ENCODE assay signal across 23 cellular contexts in the genomic region with DNA sequence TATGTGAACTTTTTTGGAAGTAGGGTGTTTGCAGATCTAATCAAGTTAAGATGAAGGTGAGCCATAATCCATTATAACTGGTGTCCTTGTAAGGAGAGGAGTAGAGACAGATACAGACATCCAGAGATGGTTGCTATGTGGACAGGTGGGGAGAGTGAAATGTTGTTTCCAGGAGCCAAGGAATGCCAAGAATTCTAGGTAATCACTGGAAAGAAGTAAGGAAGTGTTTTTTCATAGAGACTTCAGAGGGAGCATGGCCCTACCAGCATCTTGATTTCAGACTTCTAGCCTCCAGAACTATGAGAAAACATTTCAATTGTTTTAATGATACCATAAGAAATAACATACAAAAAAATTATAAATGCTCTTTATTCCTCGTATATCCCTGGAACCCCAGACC.
"Had no signal": no experiment of that assay in that cellular context is flagged by ENCODE, and none has a peak within 500 bp of the region (broad histone marks: within the 10 kb centered on the region; RNA-seq: fewer than 3 reads in every experiment).

No MANE protein-coding gene starts in this region.

- H3K27me3 Mint-ChIP-seq: activated naive CD4-positive, alpha-beta T cell treated with anti-CD3 and anti-CD28 coated beads, Interleukin-2, amount 50 U/mL, for 24 hours had no signal

- H3K4me3 Mint-ChIP-seq: activated CD8-positive, alpha-beta T cell treated with anti-CD3 and anti-CD28 coated beads, Interleukin-2, amount 10 ng/mL, durations not matched to agents 7 days and 5 days; activated naive CD4-positive, alpha-beta T cell treated with anti-CD3 and anti-CD28 coated beads, Interleukin-2, amount 50 U/mL, for 24 hours; activated T-helper 1 cell treated with anti-CD3 and anti-CD28 coated beads, Interleukin-12 subunit alpha, Interleukin-12 subunit beta, Interleukin-2, Interleukin-4 antibody, amounts not matched to agents 30 ng/mL and 10 ng/mL and 1 ng/mL, durations not matched to agents 14 hours and 24 hours and 36 hours; T-helper 1 cell treated with Interleukin-12 subunit alpha and Interleukin-12 subunit beta and Interleukin-4 antibody, amounts not matched to agents 30 μg/mL and 1 μg/mL, for 36 hours had no signal

- H3K27ac ChIP-seq: breast epithelium, SJSA1 had no signal

- H3K36me3 ChIP-seq: breast epithelium, SJSA1 had no signal

- H3K27ac Mint-ChIP-seq: activated CD8-positive, alpha-beta T cell treated with anti-CD3 and anti-CD28 coated beads, Interleukin-2, amount 10 ng/mL, durations not matched to agents 7 days and 5 days; activated naive CD4-positive, alpha-beta T cell treated with anti-CD3 and anti-CD28 coated beads, Interleukin-2, amount 50 U/mL, for 24 hours; activated T-helper 1 cell treated with anti-CD3 and anti-CD28 coated beads, Interleukin-12 subunit alpha, Interleukin-12 subunit beta, Interleukin-2, Interleukin-4 antibody, amounts not matched to agents 30 ng/mL and 10 ng/mL and 1 ng/mL, durations not matched to agents 14 hours and 24 hours and 36 hours; T-helper 1 cell treated with Interleukin-12 subunit alpha and Interleukin-12 subunit beta and Interleukin-4 antibody, amounts not matched to agents 30 μg/mL and 1 μg/mL, for 36 hours had no signal

- H3K36me3 Mint-ChIP-seq: activated naive CD4-positive, alpha-beta T cell treated with anti-CD3 and anti-CD28 coated beads, Interleukin-2, amount 50 U/mL, for 24 hours had no signal

- H3K4me1 ChIP-seq: breast epithelium, SJSA1 had no signal

- H3K9me3 ChIP-seq: breast epithelium, SJSA1 had no signal

- H3K9me3 Mint-ChIP-seq: activated T-helper 1 cell treated with anti-CD3 and anti-CD28 coated beads, Interleukin-12 subunit alpha, Interleukin-12 subunit beta, Interleukin-2, Interleukin-4 antibody, amounts not matched to agents 30 ng/mL and 10 ng/mL and 1 ng/mL, durations not matched to agents 14 hours and 24 hours and 36 hours had no signal

- H3K4me1 Mint-ChIP-seq: activated naive CD4-positive, alpha-beta T cell treated with anti-CD3 and anti-CD28 coated beads, Interleukin-2, amount 50 U/mL, for 24 hours had no signal

- ATAC-seq: activated CD8-positive, alpha-beta T cell treated with anti-CD3 and anti-CD28 coated beads, Interleukin-2, amount 10 ng/mL, durations not matched to agents 7 days and 5 days; PC-3; SK-N-SH treated with all-trans-retinoic acid at 6 μM for 48 hours had no signal

- DNase-seq: activated CD4-positive, alpha-beta T cell treated with anti-CD3 and anti-CD28 coated beads for 48 hours; activated CD4-positive, alpha-beta T cell treated with anti-CD3 and anti-CD28 coated beads, Interleukin-2, amount 50 U/mL, for 4 hours; activated CD4-positive, CD25-positive, alpha-beta regulatory T cell treated with anti-CD3 and anti-CD28 coated beads, Interleukin-2, amount 50 U/mL, for 72 hours; activated CD8-positive, alpha-beta memory T cell treated with anti-CD3 and anti-CD28 coated beads, Interleukin-2, amount 50 U/mL, for 48 hours; activated CD8-positive, alpha-beta T cell treated with anti-CD3 and anti-CD28 coated beads, Interleukin-2, amount 10 ng/mL, durations not matched to agents 7 days and 5 days; activated effector memory CD4-positive, alpha-beta T cell treated with Interleukin-2 at 50 U/mL for 16 hours; activated naive CD4-positive, alpha-beta T cell; activated T-cell treated with anti-CD3 and anti-CD28 coated beads, Interleukin-2, amount 50 U/mL, for 1 hour; aorta; NCI-H1048; NCI-H146; NCI-H187 treated with DMSO at 0.1 percent for 48 hours; NCI-H2081 treated with DMSO at 0.1 percent for 48 hours; NCI-H446; NCI-H524; PC-3; SHP77 had no signal

- H3K27me3 ChIP-seq: breast epithelium, SJSA1 had no signal

- H3K4me3 ChIP-seq: breast epithelium, SJSA1 had no signal
